Comparison of ENCODE assay signal across 1 cellular context in genomic region chr7:130831817-130832481, GRCh38.
TF ChIP-seq lines count a peak whose summit lies in the region.

No MANE protein-coding gene starts in this region.

TF ChIP-seq in SK-N-SH treated with all-trans-retinoic acid at 6 μM for 48 hours, 23 proteins besides CTCF, POLR2A, EP300 and RAD21 (continued from another document):
- no peak for TF ChIP-seq TSHZ2 (CRISPR knock-in tag; IDR thresholded peaks at IDR 0.05)
- no peak for TF ChIP-seq ZFP30 (CRISPR knock-in tag; IDR thresholded peaks at IDR 0.05)
- no peak for TF ChIP-seq ESRRG (CRISPR knock-in tag; IDR thresholded peaks at IDR 0.05)
- TF ChIP-seq POU6F1 (CRISPR knock-in tag; IDR thresholded peaks at IDR 0.05; ENCODE audit: borderline replicate concordance, low read depth): no peak
- TF ChIP-seq PATZ1 (CRISPR knock-in tag; IDR thresholded peaks at IDR 0.05; ENCODE audit: borderline replicate concordance): no peak
- no peak for TF ChIP-seq ZNF565 (CRISPR knock-in tag; conservative IDR thresholded peaks at IDR 0.05; ENCODE audit: low read depth)
- no peak for TF ChIP-seq ZFP3 (CRISPR knock-in tag; IDR thresholded peaks at IDR 0.05)
